ENCODE assay signal across 1 cellular context in genomic region chr20:5003626-5004025, GRCh38.
TF ChIP-seq lines count a peak whose summit lies in the region.

No MANE protein-coding gene starts in this region.

TF ChIP-seq in HEK293T, 16 proteins besides CTCF, POLR2A, EP300 and RAD21 (continued from another document):
- TF ChIP-seq BHLHE40 (IDR thresholded peaks at IDR 0.05; ENCODE audit: borderline replicate concordance): no peak
- no peak for TF ChIP-seq FOXA1 (IDR thresholded peaks at IDR 0.05)
- TF ChIP-seq FOXK2 (IDR thresholded peaks at IDR 0.05): no peak
- no peak for TF ChIP-seq TARDBP (IDR thresholded peaks at IDR 0.05)
- TF ChIP-seq ELF4 (IDR thresholded peaks at IDR 0.05): no peak
- no peak for TF ChIP-seq NFRKB (IDR thresholded peaks at IDR 0.05)
- TF ChIP-seq ZNF384 (IDR thresholded peaks at IDR 0.05): no peak
- no peak for TF ChIP-seq CTBP1 (IDR thresholded peaks at IDR 0.05; ENCODE audit: borderline replicate concordance)
